Comparison of ENCODE assay signal across 8 cellular contexts in genomic region chr17:45160505-45161287, GRCh38. TPM values are rescaled to one million over a fixed set of nuclear protein-coding genes. Genes with fewer than 3 reads are reported as not detected.
A peak's percentile ranks its signal among the peaks of the same experiment; 100 is the strongest.
DNase-seq lines count a peak whose midpoint lies in the region; ATAC-seq and TF ChIP-seq lines count a peak whose summit lies in the region.

No MANE protein-coding gene starts in this region.

- peak overlapping the region; percentile 98 to 100 (median 98) for H3K27ac ChIP-seq in esophagus squamous epithelium
- H3K27ac ChIP-seq in thoracic aorta, result peak overlapping the region; percentile 97 to 98

- peaks cover 0 to 5% (median 0%) of the 10 kb centered on the region in 3 donors for H3K36me3 ChIP-seq in esophagus squamous epithelium
- no peaks in the 10 kb centered on the region for H3K36me3 ChIP-seq in thoracic aorta

- no peaks in the 10 kb centered on the region for H3K9me3 ChIP-seq in esophagus squamous epithelium
- no peaks in the 10 kb centered on the region for H3K9me3 ChIP-seq in thoracic aorta

- intact Hi-C loops in esophagus squamous epithelium (cut with DNase I) (no loop called here), natural killer cell (cut with micrococcal nuclease) (loop anchor here (1.0 kb wide), 3 partner anchors 12 to 99 kb away; partner anchors contain the start of genes ACBD4, HEXIM1 and NMT1)

- peak overlapping the region; percentile 99 for H3K4me3 Mint-ChIP-seq in activated T-cell treated with anti-CD3 and anti-CD28 coated beads, Interleukin-2, amount 50 U/mL, for 4 hours
- peak overlapping the region; percentile 95 for H3K4me3 Mint-ChIP-seq in natural killer cell

- no peaks in the 10 kb centered on the region for H3K27me3 ChIP-seq in esophagus squamous epithelium
- no peaks in the 10 kb centered on the region for H3K27me3 ChIP-seq in thoracic aorta (replicated peaks; ENCODE audit: insufficient read depth)

- WGBS in esophagus squamous epithelium, 2 donors, result 0 to 1% methylated on average over 8 to 11 of the region's 47 CpGs

- TF ChIP-seq CTCF in esophagus squamous epithelium (IDR thresholded peaks at IDR 0.05), result peak in 2 of 6 experiments; percentile 11 to 17
- no peak for TF ChIP-seq CTCF in natural killer cell (IDR thresholded peaks at IDR 0.05)
- TF ChIP-seq CTCF in thoracic aorta (IDR thresholded peaks at IDR 0.05), result peak; percentile 27

- H3K36me3 Mint-ChIP-seq in activated T-cell treated with anti-CD3 and anti-CD28 coated beads, Interleukin-2, amount 50 U/mL, for 4 hours (ENCODE audit: insufficient read depth), result peaks cover 9% of the 10 kb centered on the region
- no peaks in the 10 kb centered on the region for H3K36me3 Mint-ChIP-seq in natural killer cell

- H3K27me3 Mint-ChIP-seq in activated T-cell treated with anti-CD3 and anti-CD28 coated beads, Interleukin-2, amount 50 U/mL, for 4 hours (ENCODE audit: low read depth), result no peaks in the 10 kb centered on the region
- no peaks in the 10 kb centered on the region for H3K27me3 Mint-ChIP-seq in natural killer cell (ENCODE audit: low read depth in 2 of 2)

- ATAC-seq in HG03045 (IDR thresholded peaks at IDR 0.05; ENCODE audit: unreplicated experiment), result peak; percentile 23
- peak; percentile 41 to 45 for ATAC-seq in activated T-cell treated with anti-CD3 and anti-CD28 coated beads, Interleukin-2, amount 50 U/mL, for 4 hours
- ATAC-seq in natural killer cell, result peak; percentile 15 to 36 (median 17)
- peak; percentile 18 for ATAC-seq in thoracic aorta (ENCODE audit: insufficient number of reproducible peaks, low FRiP score, low read depth)

- H3K4me3 ChIP-seq in esophagus squamous epithelium (peak overlapping the region; percentile 79 to 98 (median 86)), thoracic aorta (peak overlapping the region; percentile 88)

- H3K27ac Mint-ChIP-seq in natural killer cell, result peak overlapping the region; percentile 93 to 94

- no peak for TF ChIP-seq POLR2A in esophagus squamous epithelium (IDR thresholded peaks at IDR 0.05)

- no peaks in the 10 kb centered on the region for H3K9me3 Mint-ChIP-seq in activated T-cell treated with anti-CD3 and anti-CD28 coated beads, Interleukin-2, amount 50 U/mL, for 4 hours
- H3K9me3 Mint-ChIP-seq in natural killer cell, result no peaks in the 10 kb centered on the region

- H3K4me1 ChIP-seq in esophagus squamous epithelium (peaks cover 25 to 62% (median 38%) of the 10 kb centered on the region in 3 donors), thoracic aorta (ENCODE audit: control insufficient read depth in 1 of 2, low read depth in 2 of 2) (peaks cover 30 to 56% of the 10 kb centered on the region in 2 donors)

- DNase-seq in SHP77 (lab: John Stamatoyannopoulos, UW), result peak; percentile 21 to 49
- DNase-seq in SHP77 treated with DMSO at 0.1 percent for 48 hours (lab: John Stamatoyannopoulos, UW), result no peak
- DNase-seq in NCI-H82 (lab: John Stamatoyannopoulos, UW), result peak; percentile 85
- DNase-seq in activated T-cell treated with anti-CD3 and anti-CD28 coated beads, Interleukin-2, amount 50 U/mL, for 4 hours, result peak; percentile 52
- no peak for DNase-seq in esophagus squamous epithelium (lab: John Stamatoyannopoulos, UW)
- DNase-seq in natural killer cell, result no peak
- no peak for DNase-seq in thoracic aorta (ENCODE audit: low spot score)

- H3K4me1 Mint-ChIP-seq in activated T-cell treated with anti-CD3 and anti-CD28 coated beads, Interleukin-2, amount 50 U/mL, for 4 hours (ENCODE audit: low read depth), result peaks cover 44% of the 10 kb centered on the region
- peaks cover 33 to 46% of the 10 kb centered on the region in 2 donors for H3K4me1 Mint-ChIP-seq in natural killer cell

RNA-seq across cellular contexts. Expression of gene HEXIM2, which starts 1.0 kb away (rescaled TPM):
- 1 to 10 TPM; 5.3 to 7.6 (median 6.2) TPM for total RNA-seq in activated T-cell treated with anti-CD3 and anti-CD28 coated beads, Interleukin-2, amount 50 U/mL, for 4 hours
- total RNA-seq in esophagus squamous epithelium (1 to 10 TPM; 1.7 to 9.0 (median 4.9) TPM), natural killer cell (1 to 10 TPM; 4.1 to 5.3 (median 4.5) TPM), thoracic aorta (1 to 10 TPM in 1 of 2 donors, not detected in 1; 1.5 TPM)

RNA-seq across cellular contexts. Expression of gene HEXIM1, which starts 12.4 kb away (rescaled TPM):
- total RNA-seq in activated T-cell treated with anti-CD3 and anti-CD28 coated beads, Interleukin-2, amount 50 U/mL, for 4 hours, result 10 to 100 TPM; 49.6 to 60.8 (median 51.3) TPM
- 10 to 100 TPM; 19.8 to 28.4 (median 25.3) TPM for total RNA-seq in esophagus squamous epithelium
- total RNA-seq in natural killer cell, result 10 to 100 TPM; 64.9 to 80.7 (median 79.8) TPM
- 10 to 100 TPM; 34.9 to 89.1 TPM for total RNA-seq in thoracic aorta

RNA-seq across cellular contexts. Expression of gene ACBD4, which starts 25.2 kb away (rescaled TPM):
- total RNA-seq in activated T-cell treated with anti-CD3 and anti-CD28 coated beads, Interleukin-2, amount 50 U/mL, for 4 hours, result 1 to 10 TPM; 4.5 to 5.7 (median 4.7) TPM
- total RNA-seq in esophagus squamous epithelium, result 1 to 10 TPM; 1.7 to 6.9 (median 4.5) TPM
- total RNA-seq in natural killer cell, result 10 to 100 TPM; 12.0 to 15.9 (median 14.2) TPM
- 10 to 100 TPM; 21.5 to 27.9 TPM for total RNA-seq in thoracic aorta

RNA-seq across cellular contexts. Expression of gene PLCD3, which starts 28.4 kb away (rescaled TPM):
- total RNA-seq in activated T-cell treated with anti-CD3 and anti-CD28 coated beads, Interleukin-2, amount 50 U/mL, for 4 hours, result 1 to 10 TPM; 3.5 to 5.5 (median 3.5) TPM
- total RNA-seq in esophagus squamous epithelium (100 to 1,000 TPM in 1 of 4 donors, 10 to 100 TPM in 3; 16.3 to 105 (median 20.5) TPM), natural killer cell (1 to 10 TPM; 2.5 to 2.9 (median 2.5) TPM), thoracic aorta (100 to 1,000 TPM in 1 of 2 donors, 10 to 100 TPM in 1; 79.3 to 116 TPM)

Comparison
In these comparisons a context has a peak if more than half of its experiments do, and no peak if none do; other contexts are left out.
1. DNase-seq: peak in SHP77 (2 of 2), NCI-H82 (single experiment) and activated T-cell treated with anti-CD3 and anti-CD28 coated beads, Interleukin-2, amount 50 U/mL, for 4 hours (single experiment); none in SHP77 treated with DMSO at 0.1 percent for 48 hours (single experiment), esophagus squamous epithelium (single experiment), natural killer cell (single experiment) and thoracic aorta (single experiment).
2. Peak in every context shown above with its lines, with median percentiles within 50 percentile points of each other: ATAC-seq.